In the genomic region with DNA sequence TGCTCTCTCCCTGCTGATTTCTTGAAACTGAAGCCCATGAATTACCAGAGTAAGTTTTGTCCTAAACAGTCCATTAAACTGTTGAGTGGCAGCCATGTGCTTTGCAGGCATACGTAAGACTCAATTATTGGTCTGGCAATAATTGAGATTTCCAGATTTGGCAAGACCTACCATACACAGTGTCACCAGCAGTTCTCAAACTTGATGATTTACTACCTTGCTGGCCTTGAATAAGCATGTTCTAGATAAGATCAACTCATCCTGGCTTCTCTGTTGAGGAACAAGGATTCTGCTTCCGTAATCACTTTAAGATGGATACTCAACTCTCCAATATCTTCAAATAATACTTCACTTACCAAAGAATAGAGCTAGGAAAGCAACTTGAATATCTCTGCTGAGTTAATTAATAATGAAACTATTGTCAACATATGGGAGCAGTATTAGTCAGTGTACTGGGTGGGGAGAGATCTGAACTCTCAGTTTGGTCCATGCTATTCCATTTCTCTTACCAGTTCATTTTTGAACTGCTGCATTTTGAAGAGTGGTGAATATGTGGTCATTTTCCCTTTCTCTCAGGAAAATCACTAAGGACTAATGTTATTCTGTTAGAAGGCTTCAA, we compare ENCODE assay signal across 17 cellular contexts.
"Had no signal": no experiment of that assay in that cellular context is flagged by ENCODE, and none has a peak within 500 bp of the region (broad histone marks: within the 10 kb centered on the region; RNA-seq: fewer than 3 reads in every experiment).

No MANE protein-coding gene starts in this region.

- H3K4me1 ChIP-seq: esophagus muscularis mucosa, testis, upper lobe of right lung had no signal

- H3K27ac ChIP-seq: esophagus muscularis mucosa, parathyroid adenoma, testis, upper lobe of right lung had no signal

- H3K27me3 ChIP-seq: esophagus muscularis mucosa, testis, upper lobe of right lung had no signal

- H3K4me3 Mint-ChIP-seq: activated CD4-positive, alpha-beta memory T cell treated with anti-CD3 and anti-CD28 coated beads, Interleukin-2, amount 10 ng/mL, durations not matched to agents 7 days and 5 days; activated CD4-positive, alpha-beta T cell treated with anti-CD3 and anti-CD28 coated beads for 36 hours; activated naive CD8-positive, alpha-beta T cell treated with anti-CD3 and anti-CD28 coated beads, Interleukin-2, amount 50 U/mL, for 24 hours; immature natural killer cell; naive thymus-derived CD4-positive, alpha-beta T cell; stimulated activated naive CD8-positive, alpha-beta T cell treated with anti-CD3 and anti-CD28 coated beads, Interleukin-15, Interleukin-2, amounts not matched to agents 100 ng/mL and 50 ng/mL, for 24 hours had no signal

- H3K9me3 ChIP-seq: esophagus muscularis mucosa, testis, upper lobe of right lung had no signal

- ATAC-seq: activated CD4-positive, alpha-beta T cell treated with anti-CD3 and anti-CD28 coated beads for 36 hours; activated naive CD8-positive, alpha-beta T cell treated with anti-CD3 and anti-CD28 coated beads, Interleukin-2, amount 50 U/mL, for 24 hours; left colon; naive thymus-derived CD4-positive, alpha-beta T cell; upper lobe of right lung had no signal

- H2AFZ ChIP-seq: parathyroid adenoma had no signal

- H3K36me3 Mint-ChIP-seq: immature natural killer cell; naive thymus-derived CD4-positive, alpha-beta T cell had no signal

- H3K36me3 ChIP-seq: esophagus muscularis mucosa, upper lobe of right lung had no signal

- H3K27ac Mint-ChIP-seq: activated CD4-positive, alpha-beta memory T cell treated with anti-CD3 and anti-CD28 coated beads, Interleukin-2, amount 10 ng/mL, durations not matched to agents 7 days and 5 days; activated CD4-positive, alpha-beta T cell treated with anti-CD3 and anti-CD28 coated beads for 36 hours; activated naive CD8-positive, alpha-beta T cell treated with anti-CD3 and anti-CD28 coated beads, Interleukin-2, amount 50 U/mL, for 24 hours; immature natural killer cell; naive thymus-derived CD4-positive, alpha-beta T cell; stimulated activated naive CD8-positive, alpha-beta T cell treated with anti-CD3 and anti-CD28 coated beads, Interleukin-15, Interleukin-2, amounts not matched to agents 100 ng/mL and 50 ng/mL, for 24 hours had no signal

- DNase-seq: activated CD4-positive, alpha-beta memory T cell treated with anti-CD3 and anti-CD28 coated beads, Interleukin-2, amount 10 ng/mL, durations not matched to agents 7 days and 5 days; activated CD4-positive, alpha-beta T cell treated with anti-CD3 and anti-CD28 coated beads for 36 hours; activated naive CD4-positive, alpha-beta T cell treated with Interleukin-2 at 50 U/mL for 16 hours; activated naive CD8-positive, alpha-beta T cell treated with anti-CD3 and anti-CD28 coated beads, Interleukin-2, amount 50 U/mL, for 24 hours; glutamatergic neuron; immature natural killer cell; left colon; naive thymus-derived CD4-positive, alpha-beta T cell; retina; stimulated activated CD4-positive, alpha-beta T cell treated with anti-CD3 and anti-CD28 coated beads, Interleukin-15, amount 100 ng/mL, for 24 hours; stimulated activated CD4-positive, alpha-beta T cell treated with anti-CD3 and anti-CD28 coated beads, Interleukin-4, amount 100 ng/mL, for 24 hours; testis; upper lobe of right lung had no signal

- H3K79me2 ChIP-seq: parathyroid adenoma had no signal

- H3K9me3 Mint-ChIP-seq: activated CD4-positive, alpha-beta memory T cell treated with anti-CD3 and anti-CD28 coated beads, Interleukin-2, amount 10 ng/mL, durations not matched to agents 7 days and 5 days; activated naive CD8-positive, alpha-beta T cell treated with anti-CD3 and anti-CD28 coated beads, Interleukin-2, amount 50 U/mL, for 24 hours; naive thymus-derived CD4-positive, alpha-beta T cell; stimulated activated naive CD8-positive, alpha-beta T cell treated with anti-CD3 and anti-CD28 coated beads, Interleukin-15, Interleukin-2, amounts not matched to agents 100 ng/mL and 50 ng/mL, for 24 hours had no signal

- H3K4me3 ChIP-seq: esophagus muscularis mucosa, lung, testis, upper lobe of right lung had no signal

- H3K4me1 Mint-ChIP-seq: activated CD4-positive, alpha-beta memory T cell treated with anti-CD3 and anti-CD28 coated beads, Interleukin-2, amount 10 ng/mL, durations not matched to agents 7 days and 5 days; activated CD4-positive, alpha-beta T cell treated with anti-CD3 and anti-CD28 coated beads for 36 hours; activated naive CD8-positive, alpha-beta T cell treated with anti-CD3 and anti-CD28 coated beads, Interleukin-2, amount 50 U/mL, for 24 hours; immature natural killer cell; naive thymus-derived CD4-positive, alpha-beta T cell had no signal

- H3K9ac ChIP-seq: parathyroid adenoma had no signal
